In the genomic region with DNA sequence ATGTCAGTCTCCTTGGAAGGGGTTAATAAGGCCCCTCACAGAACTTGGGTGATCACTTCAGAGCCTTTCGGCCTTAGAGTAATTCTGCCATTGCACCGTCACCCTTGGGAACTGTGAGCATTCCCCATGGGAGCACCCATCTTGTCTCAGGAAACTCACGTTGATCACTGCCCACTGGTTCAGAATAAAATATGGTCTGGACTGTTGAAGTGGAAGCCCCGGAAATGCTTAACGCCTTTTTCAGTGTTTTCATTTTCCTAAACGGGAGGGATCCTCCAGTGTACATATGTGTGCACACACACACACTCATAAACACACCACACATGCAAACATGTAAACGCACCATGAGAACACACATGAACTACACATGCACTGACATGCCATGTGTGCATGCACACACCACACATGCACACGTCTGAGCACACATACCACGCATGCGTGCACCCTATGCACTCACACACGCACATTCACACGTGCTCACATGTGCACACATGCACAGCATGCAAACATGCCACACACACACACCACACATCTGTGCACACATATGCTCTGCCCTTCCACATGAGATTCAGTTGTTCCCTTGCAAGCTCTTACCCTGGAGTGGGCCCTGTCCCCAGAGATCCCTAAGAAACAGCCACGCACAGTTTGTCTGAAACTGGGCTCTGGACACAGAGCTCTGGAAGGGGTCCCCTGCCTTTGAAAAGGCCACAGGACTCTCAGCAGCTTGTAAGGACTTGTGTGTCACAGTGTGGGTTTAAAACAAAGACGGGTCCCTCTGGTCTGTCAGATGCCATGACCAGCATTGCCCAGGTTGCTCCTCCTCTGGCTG, we compare ENCODE assay signal across 16 cellular contexts. TPM values are rescaled to one million over a fixed set of nuclear protein-coding genes. Genes with fewer than 3 reads are reported as not detected.
DNase-seq lines count a peak whose midpoint lies in the region; ATAC-seq and TF ChIP-seq lines count a peak whose summit lies in the region.
"Had no signal": no experiment of that assay in that cellular context is flagged by ENCODE, and none has a peak within 500 bp of the region (broad histone marks: within the 10 kb centered on the region; RNA-seq: fewer than 3 reads in every experiment).

No MANE protein-coding gene starts in this region.

- H3K36me3 ChIP-seq in right atrium auricular region, result no peaks in the 10 kb centered on the region
- H3K36me3 ChIP-seq: HAP-1, pancreas had no signal

- H3K27ac Mint-ChIP-seq in T-cell, result no peak overlapping the region
- H3K27ac Mint-ChIP-seq: activated naive CD8-positive, alpha-beta T cell had no signal

- H3K36me3 Mint-ChIP-seq in T-cell, result no peaks in the 10 kb centered on the region
- H3K36me3 Mint-ChIP-seq: activated naive CD8-positive, alpha-beta T cell had no signal

- DNase-seq in left ventricle myocardium superior, result no peak
- DNase-seq in right atrium auricular region (ENCODE audit: low spot score), result no peak
- DNase-seq in stimulated activated CD8-positive, alpha-beta memory T cell treated with anti-CD3 and anti-CD28 coated beads, Interleukin-4, amount 100 ng/mL, for 48 hours, result no peak
- DNase-seq in left lobe of liver (ENCODE audit: low spot score), result no peak
- no peak for DNase-seq in T-cell
- DNase-seq: activated CD4-positive, alpha-beta T cell treated with anti-CD3 and anti-CD28 coated beads, Interleukin-2, amount 50 U/mL, for 1 hour; foreskin melanocyte; GDM1; left cardiac atrium; SHP77 treated with DMSO at 0.1 percent for 48 hours had no signal

- H3K4me3 Mint-ChIP-seq in T-cell, result no peak overlapping the region
- H3K4me3 Mint-ChIP-seq: activated naive CD8-positive, alpha-beta T cell had no signal

- H3K4me1 Mint-ChIP-seq in T-cell, result peaks cover 10 to 22% (median 16%) of the 10 kb centered on the region in 3 donors

- CTCF ChIA-PET in T-cell (lab: Charles Lee), result no interaction called here

- intact Hi-C loops in left ventricle myocardium superior (cut with micrococcal nuclease), result no loop called here

- no peaks in the 10 kb centered on the region for H3K9me3 Mint-ChIP-seq in T-cell

- no peak overlapping the region for H3K4me3 ChIP-seq in right atrium auricular region
- H3K4me3 ChIP-seq: HAP-1, pancreas had no signal

- POLR2A ChIA-PET in T-cell (lab: Charles Lee), result no interaction called here

- ATAC-seq in left ventricle myocardium superior (peak; percentile 21), HG02763 (IDR thresholded peaks at IDR 0.05; ENCODE audit: unreplicated experiment) (peak; percentile 11), HG02571 (IDR thresholded peaks at IDR 0.05; ENCODE audit: unreplicated experiment) (no peak), left lobe of liver (no peak), T-cell (replicated peaks in 1 of 4) (no peak)

- no peaks in the 10 kb centered on the region for H3K27me3 ChIP-seq in right atrium auricular region
- H3K27me3 ChIP-seq: pancreas had no signal

- no peaks in the 10 kb centered on the region for H3K4me1 ChIP-seq in right atrium auricular region
- H3K4me1 ChIP-seq: HAP-1, pancreas had no signal

- TF ChIP-seq POLR2A in Raji (IDR thresholded peaks at IDR 0.05; ENCODE audit: insufficient read depth, low read depth, low read length), result peak; percentile 41; the same call in 1 of the 2 replicates

- no peaks in the 10 kb centered on the region for H3K9me3 ChIP-seq in right atrium auricular region
- H3K9me3 ChIP-seq: HAP-1, pancreas had no signal

- no peak for TF ChIP-seq CTCF in right atrium auricular region (IDR thresholded peaks at IDR 0.05)

- peaks cover 6 to 10% of the 10 kb centered on the region in 2 donors for H3K27me3 Mint-ChIP-seq in T-cell
- H3K27me3 Mint-ChIP-seq: activated naive CD8-positive, alpha-beta T cell had no signal

- no peak overlapping the region for H3K27ac ChIP-seq in right atrium auricular region
- H3K27ac ChIP-seq: pancreas had no signal

RNA-seq across cellular contexts. Expression of a gene that starts 17.0 kb away (rescaled TPM):
- 66.7 TPM for total RNA-seq in left ventricle myocardium superior
- total RNA-seq in right atrium auricular region, result 10 to 100 TPM; 40.5 to 41.2 TPM
- total RNA-seq in left lobe of liver, result 31.1 TPM
- total RNA-seq in T-cell, result 10 to 100 TPM; 10.6 to 32.5 (median 29.8) TPM

RNA-seq across cellular contexts. Expression of a gene that starts 18.6 kb away (rescaled TPM):
- total RNA-seq in left ventricle myocardium superior, result 128 TPM
- 100 to 1,000 TPM; 130 to 135 TPM for total RNA-seq in right atrium auricular region
- 27.0 TPM for total RNA-seq in left lobe of liver
- total RNA-seq in T-cell, result 10 to 100 TPM; 16.4 to 21.7 (median 18.8) TPM

Comparison
In these comparisons a context has a peak if more than half of its experiments do, and no peak if none do; other contexts are left out.
1. ATAC-seq: peak in left ventricle myocardium superior (single experiment) and HG02763 (single experiment); none in HG02571 (single experiment), left lobe of liver (single experiment) and T-cell (0 of 4).